In the genomic region with DNA sequence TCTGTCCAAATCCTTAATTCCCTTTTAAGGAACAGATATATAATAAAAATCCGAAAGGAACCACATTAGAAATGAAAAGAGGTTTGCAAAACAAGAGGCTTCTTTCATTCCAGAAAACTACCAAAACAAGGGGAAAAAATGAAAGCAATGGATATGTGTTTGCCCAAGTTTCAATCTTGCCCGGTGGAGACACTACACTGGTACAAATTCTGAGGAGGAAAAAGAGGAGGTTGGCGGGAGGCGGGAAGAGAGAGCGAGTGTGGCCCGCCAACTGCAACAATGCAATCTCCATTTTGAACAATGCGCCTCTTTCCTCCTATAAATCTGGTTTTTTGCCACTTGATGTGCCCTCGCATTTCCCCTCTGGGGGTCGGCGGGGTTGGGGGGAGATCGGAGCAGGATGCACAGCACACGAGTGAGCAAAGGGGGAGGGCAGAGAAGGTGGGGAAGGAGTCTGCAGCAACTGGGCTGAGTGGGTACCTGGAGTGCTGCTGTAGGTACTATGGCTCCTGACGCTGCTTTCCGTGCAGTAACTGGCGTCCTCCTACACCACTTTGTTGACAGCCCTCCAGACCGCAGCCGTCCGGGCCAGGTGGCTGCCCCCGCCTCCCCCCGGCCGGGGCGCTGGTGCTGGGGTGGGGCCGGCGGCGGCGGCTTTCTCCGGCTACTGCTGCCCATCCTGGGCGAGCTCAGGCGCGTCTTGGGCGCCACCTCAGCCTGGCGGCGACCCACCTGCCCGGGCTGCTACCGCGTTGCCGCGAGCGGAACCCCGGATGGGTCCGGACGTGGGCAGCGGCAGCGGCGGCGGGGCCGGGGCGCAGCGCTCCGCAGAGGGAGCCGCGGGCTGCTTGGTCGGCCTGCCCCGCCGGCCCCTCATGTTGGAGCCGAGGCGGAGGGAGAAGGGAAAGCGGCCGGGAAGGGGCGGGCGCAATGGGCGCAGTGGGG, we compare ENCODE assay signal across 8 cellular contexts.
DNase-seq lines count a peak whose midpoint lies in the region; ATAC-seq and TF ChIP-seq lines count a peak whose summit lies in the region.

No MANE protein-coding gene starts in this region.

- H2AFZ ChIP-seq in smooth muscle cell (ENCODE audit: low read depth), result peak overlapping the region; percentile 73

- peaks cover 17% of the 10 kb centered on the region for H3K4me1 ChIP-seq in SJSA1 (replicated peaks)
- H3K4me1 ChIP-seq in smooth muscle cell (ENCODE audit: low read depth), result peaks cover 7% of the 10 kb centered on the region

- peak; percentile 64 to 77 for DNase-seq in SJSA1 (ENCODE audit: low read depth in 1 of 2, low spot score in 2 of 2)
- peak; percentile 53 for DNase-seq in astrocyte of the spinal cord (ENCODE audit: low read depth, low spot score)
- DNase-seq in smooth muscle cell (lab: John Stamatoyannopoulos, UW; ENCODE audit: unreplicated experiment), result no peak
- no peak for DNase-seq in SW 1271 (lab: John Stamatoyannopoulos, UW)
- DNase-seq in hypothalamus (lab: John Stamatoyannopoulos, UW), result no peak

- H3K27me3 ChIP-seq in SJSA1 (replicated peaks) (peaks cover 45% of the 10 kb centered on the region), smooth muscle cell (ENCODE audit: low read depth) (peaks cover 6% of the 10 kb centered on the region)

- peak; percentile 50 for ATAC-seq in GM18502 (IDR thresholded peaks at IDR 0.05; ENCODE audit: poor library complexity, unreplicated experiment)
- peak; percentile 53 for ATAC-seq in HG02938 (IDR thresholded peaks at IDR 0.05; ENCODE audit: unreplicated experiment)

- peaks cover 29% of the 10 kb centered on the region for H4K20me1 ChIP-seq in smooth muscle cell (ENCODE audit: low read depth)

- H3K9me3 ChIP-seq in SJSA1 (replicated peaks) (no peaks in the 10 kb centered on the region), iPS-18c (ENCODE audit: control insufficient read depth, insufficient read depth, low read length) (no peaks in the 10 kb centered on the region), smooth muscle cell (replicated peaks; ENCODE audit: low read depth) (no peaks in the 10 kb centered on the region)

- TF ChIP-seq CTCF in astrocyte of the spinal cord (IDR thresholded peaks at IDR 0.05; ENCODE audit: low read depth, low read length) (no peak), smooth muscle cell (IDR thresholded peaks at IDR 0.05; ENCODE audit: borderline replicate concordance, insufficient read depth, poor library complexity, severe bottlenecking) (no peak)

- in situ Hi-C loops in astrocyte of the spinal cord (cut with HindIII; ENCODE audit: low sequenced_read_pairs), result no loop called here

- H3K4me3 ChIP-seq in SJSA1, result peak overlapping the region; percentile 56
- H3K4me3 ChIP-seq in astrocyte of the spinal cord (ENCODE audit: low read depth, low read length), result peak overlapping the region; percentile 54
- peak overlapping the region; percentile 88 for H3K4me3 ChIP-seq in iPS-18c (ENCODE audit: insufficient read depth, low read depth, low read length)
- peak overlapping the region; percentile 66 for H3K4me3 ChIP-seq in smooth muscle cell

- peaks cover 3% of the 10 kb centered on the region; the same call in 1 of the 2 replicates for H3K36me3 ChIP-seq in SJSA1
- no peaks in the 10 kb centered on the region for H3K36me3 ChIP-seq in smooth muscle cell (ENCODE audit: low read depth)

- H3F3A ChIP-seq in smooth muscle cell (ENCODE audit: low read depth), result no peaks in the 10 kb centered on the region

- peaks cover 41% of the 10 kb centered on the region for H3K79me2 ChIP-seq in smooth muscle cell (ENCODE audit: low read depth)

- H3K27ac ChIP-seq in SJSA1, result peak overlapping the region; percentile 67
- H3K27ac ChIP-seq in smooth muscle cell (ENCODE audit: low read depth), result peak overlapping the region; percentile 32

- peak overlapping the region; percentile 84 for H3K4me2 ChIP-seq in smooth muscle cell

- H3K9ac ChIP-seq in smooth muscle cell (ENCODE audit: low read depth), result peak overlapping the region; percentile 45

- WGBS in smooth muscle cell (ENCODE audit: low lambda C conversion rate), result 1% methylated on average over 45 of the region's 62 CpGs

Comparison
In these comparisons a context has a peak if more than half of its experiments do, and no peak if none do; other contexts are left out.
1. DNase-seq: peak in SJSA1 (2 of 2) and astrocyte of the spinal cord (single experiment); none in smooth muscle cell (single experiment), SW 1271 (0 of 2) and hypothalamus (0 of 51).
2. Peak in every context shown above with its lines, with median percentiles within 50 percentile points of each other: H3K4me3 ChIP-seq.